Comparison of ENCODE assay signal across 1 cellular context in the genomic region with DNA sequence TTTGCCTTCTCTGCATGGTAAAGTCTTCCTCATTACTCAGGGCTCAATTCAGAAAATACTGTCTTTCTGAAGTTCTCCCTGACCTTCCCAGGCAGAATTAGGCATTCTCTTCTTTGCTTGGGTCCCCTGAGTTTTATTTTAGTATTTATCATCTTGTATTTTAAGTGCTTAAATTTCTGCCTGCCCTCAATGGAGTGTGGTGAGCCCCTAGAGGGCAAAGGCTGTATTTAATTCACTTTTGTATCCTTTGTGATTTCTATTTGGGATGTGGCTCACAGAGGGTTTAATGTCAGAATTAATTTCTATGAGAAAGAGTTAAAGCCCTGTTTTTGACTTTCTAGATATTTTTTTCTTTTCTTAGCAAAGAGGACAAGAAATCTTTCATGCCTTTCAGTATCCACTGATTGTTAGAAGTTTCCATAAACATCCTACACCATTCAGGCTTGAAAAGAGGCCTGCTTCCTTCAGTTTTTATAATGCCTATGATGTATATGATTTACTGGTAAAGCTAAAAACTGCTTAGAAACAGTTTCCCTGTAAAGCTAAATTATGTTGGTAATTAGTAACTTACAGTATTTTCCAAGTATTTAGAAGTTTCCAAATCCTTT.
TF ChIP-seq lines count a peak whose summit lies in the region.

No MANE protein-coding gene starts in this region.

TF ChIP-seq in GM12878, 131 proteins besides CTCF, POLR2A, EP300 and RAD21 (continued from another document):
- TF ChIP-seq, protein P1, sequence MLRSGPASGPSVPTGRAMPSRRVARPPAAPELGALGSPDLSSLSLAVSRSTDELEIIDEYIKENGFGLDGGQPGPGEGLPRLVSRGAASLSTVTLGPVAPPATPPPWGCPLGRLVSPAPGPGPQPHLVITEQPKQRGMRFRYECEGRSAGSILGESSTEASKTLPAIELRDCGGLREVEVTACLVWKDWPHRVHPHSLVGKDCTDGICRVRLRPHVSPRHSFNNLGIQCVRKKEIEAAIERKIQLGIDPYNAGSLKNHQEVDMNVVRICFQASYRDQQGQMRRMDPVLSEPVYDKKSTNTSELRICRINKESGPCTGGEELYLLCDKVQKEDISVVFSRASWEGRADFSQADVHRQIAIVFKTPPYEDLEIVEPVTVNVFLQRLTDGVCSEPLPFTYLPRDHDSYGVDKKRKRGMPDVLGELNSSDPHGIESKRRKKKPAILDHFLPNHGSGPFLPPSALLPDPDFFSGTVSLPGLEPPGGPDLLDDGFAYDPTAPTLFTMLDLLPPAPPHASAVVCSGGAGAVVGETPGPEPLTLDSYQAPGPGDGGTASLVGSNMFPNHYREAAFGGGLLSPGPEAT (IDR thresholded peaks at IDR 0.05; ENCODE audit: low read depth) = no peak
- TF ChIP-seq MXI1 (IDR thresholded peaks at IDR 0.05; ENCODE audit: low read depth, low read length) (no peak), RBBP5 (conservative IDR thresholded peaks at IDR 0.05) (no peak)
